ENCODE assay signal across 9 cellular contexts in the genomic region with DNA sequence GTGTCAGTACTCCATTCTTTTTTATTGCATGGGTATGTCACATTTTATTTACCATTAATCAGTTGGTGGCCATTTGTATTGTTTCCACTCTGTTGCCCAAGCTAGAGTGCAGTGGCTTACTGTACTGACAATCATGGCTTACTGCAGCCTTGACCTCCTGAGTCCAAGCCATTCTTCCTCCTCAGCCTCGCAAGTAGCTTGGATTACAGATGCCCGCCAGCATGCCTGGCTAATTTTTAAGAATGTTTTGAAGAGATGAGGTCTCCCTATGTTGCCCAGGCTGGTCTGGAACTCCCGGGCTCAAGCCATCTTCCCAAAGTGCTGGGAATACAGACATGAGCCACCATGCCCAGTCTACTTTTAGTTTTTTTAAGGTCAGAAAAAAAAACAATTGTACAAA. TPM values are rescaled to one million over a fixed set of nuclear protein-coding genes. Genes with fewer than 3 reads are reported as not detected.
A peak's percentile ranks its signal among the peaks of the same experiment; 100 is the strongest.
DNase-seq lines count a peak whose midpoint lies in the region; ATAC-seq lines count a peak whose summit lies in the region.
"Had no signal": no experiment of that assay in that cellular context is flagged by ENCODE, and none has a peak within 500 bp of the region (broad histone marks: within the 10 kb centered on the region; RNA-seq: fewer than 3 reads in every experiment).

No MANE protein-coding gene starts in this region.

- H3K4me1 Mint-ChIP-seq in activated naive CD4-positive, alpha-beta T cell treated with anti-CD3 and anti-CD28 coated beads for 36 hours (ENCODE audit: low read depth) = peaks cover 49% of the 10 kb centered on the region
- H3K4me1 Mint-ChIP-seq in T-helper 17 cell = peaks cover 36% of the 10 kb centered on the region
- peaks cover 46% of the 10 kb centered on the region for H3K4me1 Mint-ChIP-seq in stimulated activated memory B cell treated with anti-CD40 and anti-IgM and Interleukin-4, amounts not matched to agents 10 μg/mL and 1 μg/mL and 100 μg/mL, for 72 hours

- H3K27me3 ChIP-seq in iPS-15b (ENCODE audit: control insufficient read depth, insufficient read depth, low read length) = no peaks in the 10 kb centered on the region
- H3K27me3 ChIP-seq: tibial nerve had no signal

- ATAC-seq in T-helper 17 cell = no peak
- ATAC-seq in stimulated activated memory B cell treated with anti-CD40 and anti-IgM and Interleukin-4, amounts not matched to agents 10 μg/mL and 1 μg/mL and 100 μg/mL, for 72 hours = no peak

- peaks cover 17% of the 10 kb centered on the region for H3K36me3 Mint-ChIP-seq in activated naive CD4-positive, alpha-beta T cell treated with anti-CD3 and anti-CD28 coated beads for 36 hours (ENCODE audit: low read depth)
- peaks cover 4% of the 10 kb centered on the region for H3K36me3 Mint-ChIP-seq in T-helper 17 cell (ENCODE audit: low read depth)
- peaks cover 10% of the 10 kb centered on the region for H3K36me3 Mint-ChIP-seq in stimulated activated memory B cell treated with anti-CD40 and anti-IgM and Interleukin-4, amounts not matched to agents 10 μg/mL and 1 μg/mL and 100 μg/mL, for 72 hours

- H3K4me3 ChIP-seq in iPS-15b (ENCODE audit: low read depth, low read length) = peak overlapping the region; percentile 87

- intact Hi-C loops in activated naive CD4-positive, alpha-beta T cell treated with anti-CD3 and anti-CD28 coated beads for 36 hours (cut with micrococcal nuclease) = no loop called here

- peak overlapping the region; percentile 92 for H3K4me3 Mint-ChIP-seq in activated naive CD4-positive, alpha-beta T cell treated with anti-CD3 and anti-CD28 coated beads for 36 hours
- H3K4me3 Mint-ChIP-seq in T-helper 17 cell = peak overlapping the region; percentile 94
- peak overlapping the region; percentile 93 for H3K4me3 Mint-ChIP-seq in stimulated activated memory B cell treated with anti-CD40 and anti-IgM and Interleukin-4, amounts not matched to agents 10 μg/mL and 1 μg/mL and 100 μg/mL, for 72 hours

- no peaks in the 10 kb centered on the region for H3K9me3 Mint-ChIP-seq in activated naive CD4-positive, alpha-beta T cell treated with anti-CD3 and anti-CD28 coated beads for 36 hours
- H3K9me3 Mint-ChIP-seq in stimulated activated memory B cell treated with anti-CD40 and anti-IgM and Interleukin-4, amounts not matched to agents 10 μg/mL and 1 μg/mL and 100 μg/mL, for 72 hours = no peaks in the 10 kb centered on the region

- peaks cover 2% of the 10 kb centered on the region for H3K27me3 Mint-ChIP-seq in activated naive CD4-positive, alpha-beta T cell treated with anti-CD3 and anti-CD28 coated beads for 36 hours (ENCODE audit: low read depth)
- no peaks in the 10 kb centered on the region for H3K27me3 Mint-ChIP-seq in T-helper 17 cell
- no peaks in the 10 kb centered on the region for H3K27me3 Mint-ChIP-seq in stimulated activated memory B cell treated with anti-CD40 and anti-IgM and Interleukin-4, amounts not matched to agents 10 μg/mL and 1 μg/mL and 100 μg/mL, for 72 hours

- no peak overlapping the region for H3K27ac Mint-ChIP-seq in activated naive CD4-positive, alpha-beta T cell treated with anti-CD3 and anti-CD28 coated beads for 36 hours
- H3K27ac Mint-ChIP-seq in T-helper 17 cell = no peak overlapping the region
- peak overlapping the region; percentile 91 for H3K27ac Mint-ChIP-seq in stimulated activated memory B cell treated with anti-CD40 and anti-IgM and Interleukin-4, amounts not matched to agents 10 μg/mL and 1 μg/mL and 100 μg/mL, for 72 hours

- H3K9me3 ChIP-seq in T-helper 17 cell (ENCODE audit: control insufficient read depth, low read length, poor library complexity, severe bottlenecking) (no peaks in the 10 kb centered on the region), iPS-15b (ENCODE audit: control insufficient read depth, insufficient read depth, low read length) (no peaks in the 10 kb centered on the region)

- CTCF ChIA-PET in activated naive CD4-positive, alpha-beta T cell treated with anti-CD3 and anti-CD28 coated beads for 36 hours (lab: Charles Lee) = interaction anchor here (0.5 to 3.1 kb wide), 5 partner anchors 11 to 143 kb away, joined by 3 to 20 read pairs (median 3); a partner anchor contains a TSS

- no peaks in the 10 kb centered on the region for H3K36me3 ChIP-seq in iPS-15b (ENCODE audit: control insufficient read depth, insufficient read depth, low read length)

- peaks cover 3% of the 10 kb centered on the region for H3K4me1 ChIP-seq in iPS-15b (ENCODE audit: control insufficient read depth, insufficient read depth, low read length)

- no peak overlapping the region for H3K9ac ChIP-seq in iPS-15b (ENCODE audit: low read depth, low read length)

- DNase-seq in activated naive CD4-positive, alpha-beta T cell treated with anti-CD3 and anti-CD28 coated beads for 36 hours = no peak
- no peak for DNase-seq in activated naive CD4-positive, alpha-beta T cell treated with anti-CD3 and anti-CD28 coated beads, Interleukin-2, amount 50 U/mL, for 16 hours
- DNase-seq in T-helper 17 cell (no peak), GOT3 (lab: John Stamatoyannopoulos, UW) (no peak), HUDEP-2 (lab: John Stamatoyannopoulos, UW; ENCODE audit: unreplicated experiment in 76 of 76) (no peak), DMS79 treated with DMSO at 0.1 percent for 48 hours (lab: John Stamatoyannopoulos, UW) (no peak)

RNA-seq across cellular contexts. Expression of a gene that starts 0.8 kb away (rescaled TPM):
- total RNA-seq in activated naive CD4-positive, alpha-beta T cell treated with anti-CD3 and anti-CD28 coated beads for 36 hours = 10 to 100 TPM; 33.1 to 35.3 TPM
- total RNA-seq in T-helper 17 cell = 10 to 100 TPM; 62.9 to 63.9 TPM

RNA-seq across cellular contexts. Expression of a gene that starts 46.2 kb away (rescaled TPM):
- total RNA-seq in activated naive CD4-positive, alpha-beta T cell treated with anti-CD3 and anti-CD28 coated beads for 36 hours = 10 to 100 TPM; 76.7 to 81.3 TPM
- 10 to 100 TPM; 17.5 to 22.6 TPM for total RNA-seq in T-helper 17 cell

RNA-seq across cellular contexts. Expression of a gene that starts 55.7 kb away (rescaled TPM):
- total RNA-seq in activated naive CD4-positive, alpha-beta T cell treated with anti-CD3 and anti-CD28 coated beads for 36 hours = 1 to 10 TPM; 1.4 to 1.5 TPM
- 1 to 10 TPM; 2.7 TPM for total RNA-seq in T-helper 17 cell
